In the genomic region with DNA sequence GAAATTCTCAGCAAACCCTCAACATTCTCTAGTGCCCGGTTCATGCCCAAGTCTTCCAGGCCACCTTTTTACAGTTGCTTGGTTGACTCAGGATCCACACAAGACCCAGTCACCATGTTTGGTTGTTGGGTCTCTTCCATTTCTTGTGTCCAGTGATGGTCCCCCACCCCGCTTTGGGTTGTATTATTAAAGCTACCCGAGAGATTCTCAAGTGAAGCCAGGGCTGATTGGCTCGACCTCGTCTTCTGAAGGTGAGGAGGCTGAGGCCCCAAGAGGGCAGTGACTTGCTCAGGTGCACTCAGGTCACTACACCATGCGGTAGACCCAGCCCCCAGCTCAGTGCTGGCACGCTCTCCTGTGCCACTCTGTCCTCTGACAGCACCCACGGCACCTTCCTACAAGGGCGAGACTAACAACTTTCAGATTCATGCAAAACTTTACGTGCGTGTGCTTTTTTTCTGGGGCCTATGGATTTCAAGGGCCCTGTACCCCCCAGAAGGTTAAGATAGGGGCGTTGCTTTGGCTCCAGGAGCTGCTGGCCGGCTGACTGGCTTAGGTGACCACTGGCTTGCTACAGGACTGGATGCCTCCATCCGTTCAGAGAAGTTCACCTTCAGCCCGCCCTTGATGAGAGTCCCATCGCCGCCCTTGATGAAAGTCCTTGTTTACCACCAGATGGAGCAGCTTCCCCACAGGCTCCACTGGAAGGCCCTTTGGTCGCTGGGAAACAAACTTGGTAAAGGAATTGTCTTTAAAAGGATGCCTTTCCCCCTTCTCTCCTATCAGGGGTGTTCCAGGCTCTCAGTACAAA, we compare ENCODE assay signal across 8 cellular contexts. TPM values are rescaled to one million over a fixed set of nuclear protein-coding genes. Genes with fewer than 3 reads are reported as not detected.
DNase-seq lines count a peak whose midpoint lies in the region; ATAC-seq and TF ChIP-seq lines count a peak whose summit lies in the region.

No MANE protein-coding gene starts in this region.

- in situ Hi-C loops in HAP-1 (cut with MboI; ENCODE audit: low sequenced_read_pairs) (no loop called here), Panc1 (cut with HindIII; ENCODE audit: low pct_unique_long_range_greater_than_20kb, low sequenced_read_pairs) (no loop called here)

- intact Hi-C loops in Panc1 (cut with micrococcal nuclease; ENCODE audit: unreplicated experiment) = loop anchor here (1.0 to 5.0 kb wide), 2 partner anchors 120 to 414 kb away; no protein-coding TSS in a partner anchor
- intact Hi-C loops in CD14-positive monocyte (cut with micrococcal nuclease) = no loop called here

- TF ChIP-seq CTCF in Panc1 (IDR thresholded peaks at IDR 0.05) = peak; percentile 88
- peak; percentile 88 for TF ChIP-seq CTCF in epithelial cell of proximal tubule (conservative IDR thresholded peaks at IDR 0.05; ENCODE audit: low read depth, low read length)
- no peak for TF ChIP-seq CTCF in CD14-positive monocyte (IDR thresholded peaks at IDR 0.05)

- H3K4me1 ChIP-seq in HAP-1 (no peaks in the 10 kb centered on the region), Panc1 (ENCODE audit: control insufficient read depth, insufficient read depth, low read length) (no peaks in the 10 kb centered on the region)

- H3K9me3 ChIP-seq in HAP-1 (no peaks in the 10 kb centered on the region), Panc1 (ENCODE audit: control insufficient read depth, insufficient read depth, low read depth, low read length) (no peaks in the 10 kb centered on the region)

- peak; percentile 91 for DNase-seq in Ammon's horn (ENCODE audit: low spot score)
- DNase-seq in HAP-1 (ENCODE audit: low spot score in 2 of 2) = peak; percentile 38 to 54
- DNase-seq in Panc1 (ENCODE audit: low read depth, low spot score) = peak; percentile 28
- DNase-seq in epithelial cell of proximal tubule (ENCODE audit: low read depth) = peak; percentile 6
- peak; percentile 66 for DNase-seq in mucosa of gallbladder (ENCODE audit: low spot score)
- no peak for DNase-seq in CD14-positive monocyte (ENCODE audit: low spot score)

- H3K4me1 Mint-ChIP-seq in CD14-positive monocyte = no peaks in the 10 kb centered on the region

- no peaks in the 10 kb centered on the region for H3K36me3 Mint-ChIP-seq in CD14-positive monocyte

- no TSS peak for BruUV-seq in Panc1 (replicated peaks; lab: Mats Ljungman, UMichigan)

- POLR2A ChIA-PET in Panc1 (lab: Charles Lee) = no interaction called here

- no peaks in the 10 kb centered on the region for H3K9me3 Mint-ChIP-seq in CD14-positive monocyte

- no peak overlapping the region for H3K27ac Mint-ChIP-seq in CD14-positive monocyte

- H3K36me3 ChIP-seq in HAP-1 (replicated peaks) (no peaks in the 10 kb centered on the region), Panc1 (ENCODE audit: control insufficient read depth, insufficient read depth, low read length) (no peaks in the 10 kb centered on the region)

- ATAC-seq in Panc1 (peak; percentile 95), GM21737 (IDR thresholded peaks at IDR 0.05; ENCODE audit: unreplicated experiment) (no peak), HG03045 (IDR thresholded peaks at IDR 0.05; ENCODE audit: unreplicated experiment) (no peak)

- CTCF ChIA-PET in Panc1 (lab: Charles Lee) = interaction anchor here (1.3 kb wide), 2 partner anchors 121 to 413 kb away, joined by 3 read pairs; no protein-coding TSS in a partner anchor

- no peak overlapping the region for H3K27ac ChIP-seq in Panc1 (ENCODE audit: low read length)

- no peak overlapping the region for H3K4me3 ChIP-seq in HAP-1
- no peak overlapping the region for H3K4me3 ChIP-seq in Panc1 (ENCODE audit: low read depth in 2 of 2, low read length in 2 of 2)
- H3K4me3 ChIP-seq in epithelial cell of proximal tubule (ENCODE audit: low read depth, low read length) = no peak overlapping the region

- no peaks in the 10 kb centered on the region for H3K27me3 ChIP-seq in HAP-1 (ENCODE audit: low read depth)
- no peaks in the 10 kb centered on the region for H3K27me3 ChIP-seq in Panc1 (ENCODE audit: control insufficient read depth, insufficient read depth, low read length)

- peaks cover 5 to 17% (median 5%) of the 10 kb centered on the region in 3 donors for H3K27me3 Mint-ChIP-seq in CD14-positive monocyte (ENCODE audit: low read depth in 3 of 3)

- H3K4me3 Mint-ChIP-seq in CD14-positive monocyte = no peak overlapping the region

RNA-seq across cellular contexts. Expression of gene CAPN9, which starts 50.4 kb away (rescaled TPM):
- not detected for total RNA-seq in Panc1 (2021; ENCODE audit: unreplicated experiment)
- not detected for polyA plus RNA-seq in Panc1 (2012; ENCODE audit: insufficient read length)
- total RNA-seq in epithelial cell of proximal tubule = not detected in 2 replicates
- total RNA-seq in mucosa of gallbladder = 0.83 TPM
- not detected for polyA plus RNA-seq in CD14-positive monocyte
